15 cellular contexts compared by ENCODE assay signal in the genomic region with DNA sequence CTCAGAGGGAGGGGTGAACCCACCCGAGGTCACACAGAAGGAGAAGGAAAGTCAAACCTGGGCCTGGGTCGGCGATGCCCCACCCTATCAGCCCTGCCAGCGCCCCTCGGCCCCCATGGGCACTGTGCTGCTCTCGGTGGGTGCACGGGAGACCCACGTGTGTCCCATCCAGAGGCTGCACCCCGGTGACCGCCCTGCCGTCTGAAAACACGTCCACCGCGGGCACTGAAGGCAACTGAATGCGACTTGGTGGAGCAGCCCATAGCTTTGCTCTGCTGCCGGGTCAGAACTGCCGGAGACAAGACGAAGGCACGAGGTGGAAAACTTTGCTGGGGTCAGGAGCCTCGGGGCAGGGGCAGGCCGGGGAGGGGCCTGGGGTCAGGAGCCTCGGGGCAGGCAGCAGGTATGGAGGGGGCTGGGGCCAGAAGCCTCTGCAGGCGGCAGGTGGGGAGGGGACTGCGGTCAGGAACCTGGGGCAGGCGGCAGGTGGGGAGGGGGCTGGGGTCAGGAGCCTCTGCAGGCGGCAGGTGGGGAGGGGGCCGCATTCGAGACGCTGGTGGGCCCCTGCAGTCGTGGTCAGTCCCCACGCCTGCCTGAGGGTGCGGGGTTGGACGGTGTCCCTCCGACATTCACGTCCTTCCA. TPM values are rescaled to one million over a fixed set of nuclear protein-coding genes. Genes with fewer than 3 reads are reported as not detected.
DNase-seq lines count a peak whose midpoint lies in the region; ATAC-seq, FAIRE-seq and TF ChIP-seq lines count a peak whose summit lies in the region.
"Had no signal": no experiment of that assay in that cellular context is flagged by ENCODE, and none has a peak within 500 bp of the region (broad histone marks: within the 10 kb centered on the region; RNA-seq: fewer than 3 reads in every experiment).

No MANE protein-coding gene starts in this region.

- H3K9me3 Mint-ChIP-seq in progenitor cell of endocrine pancreas (ENCODE audit: low read depth), result no peaks in the 10 kb centered on the region
- H3K9me3 Mint-ChIP-seq: activated B cell treated with CpG ODN at 0.5 μM for 24 hours had no signal

- H3K27ac ChIP-seq in heart right ventricle (peak overlapping the region; percentile 90 to 100 (median 99)), right atrium auricular region (peak overlapping the region; percentile 96 to 99), uterus (peak overlapping the region; percentile 95 to 98), small intestine (ENCODE audit: low read depth in 1 of 2, low read length in 1 of 2) (peak overlapping the region in 1 of 2 donors; percentile 91)
- H3K27ac ChIP-seq: KMS-11 had no signal

- H3K4me3 ChIP-seq in heart right ventricle, result peak overlapping the region in 5 of 10 donors; percentile 38 to 52 (median 46)
- H3K4me3 ChIP-seq in right atrium auricular region, result peak overlapping the region in 1 of 2 donors; percentile 17
- H3K4me3 ChIP-seq in uterus, result peak overlapping the region; percentile 29 to 35
- no peak overlapping the region for H3K4me3 ChIP-seq in small intestine (ENCODE audit: low read depth in 1 of 2, low read length in 2 of 2)

- H3K27me3 Mint-ChIP-seq in progenitor cell of endocrine pancreas, result no peaks in the 10 kb centered on the region
- H3K27me3 Mint-ChIP-seq: activated B cell treated with CpG ODN at 0.5 μM for 24 hours had no signal

- H3K36me3 ChIP-seq in heart right ventricle (peaks cover 0 to 24% (median 0%) of the 10 kb centered on the region in 9 donors), right atrium auricular region (peaks cover 16% of the 10 kb centered on the region), uterus (no peaks in the 10 kb centered on the region), small intestine (ENCODE audit: control insufficient read depth in 2 of 2, insufficient read depth in 2 of 2, low read length in 2 of 2) (peaks cover 0 to 2% of the 10 kb centered on the region in 2 donors)

- peak overlapping the region; percentile 41 for H3K27ac Mint-ChIP-seq in progenitor cell of endocrine pancreas
- H3K27ac Mint-ChIP-seq: activated B cell treated with CpG ODN at 0.5 μM for 24 hours had no signal

- no peak overlapping the region for H3K4me3 Mint-ChIP-seq in progenitor cell of endocrine pancreas (ENCODE audit: low read depth)
- H3K4me3 Mint-ChIP-seq: activated B cell treated with CpG ODN at 0.5 μM for 24 hours had no signal

- H3K36me3 Mint-ChIP-seq in progenitor cell of endocrine pancreas (ENCODE audit: insufficient read depth), result peaks cover 4% of the 10 kb centered on the region

- intact Hi-C loops in heart right ventricle (cut with DNase I), result loop anchor here in 7 of 10 donors (2.0 to 10.0 kb wide), 4 partner anchors 29 to 535 kb away; a partner anchor contains a TSS
- intact Hi-C loops in Right ventricle myocardium inferior (cut with DNase I), result no loop called here
- intact Hi-C loops in uterus (cut with DNase I; ENCODE audit: low total_unique reads), result no loop called here

- TF ChIP-seq POLR2A in uterus (IDR thresholded peaks at IDR 0.05), result no peak

- peaks cover 2% of the 10 kb centered on the region for H3K4me1 Mint-ChIP-seq in progenitor cell of endocrine pancreas (ENCODE audit: low read depth)

- no peak for TF ChIP-seq CTCF in heart right ventricle (IDR thresholded peaks at IDR 0.05)
- TF ChIP-seq CTCF in right atrium auricular region (IDR thresholded peaks at IDR 0.05), result no peak
- TF ChIP-seq CTCF in progenitor cell of endocrine pancreas (IDR thresholded peaks at IDR 0.05; ENCODE audit: unreplicated experiment), result no peak
- TF ChIP-seq CTCF in uterus (IDR thresholded peaks at IDR 0.05), result no peak

- ATAC-seq in heart right ventricle, result no peak
- ATAC-seq in Right ventricle myocardium inferior, result no peak
- ATAC-seq: HCT116, SK-N-SH treated with all-trans-retinoic acid at 6 μM for 48 hours had no signal

- peaks cover 0 to 7% (median 0%) of the 10 kb centered on the region in 11 donors for H3K9me3 ChIP-seq in heart right ventricle
- H3K9me3 ChIP-seq in right atrium auricular region, result no peaks in the 10 kb centered on the region
- no peaks in the 10 kb centered on the region for H3K9me3 ChIP-seq in uterus
- no peaks in the 10 kb centered on the region for H3K9me3 ChIP-seq in small intestine (ENCODE audit: control insufficient read depth, low read depth)

- DNase-seq in heart right ventricle, result no peak
- DNase-seq in Right ventricle myocardium inferior (ENCODE audit: missing footprints), result no peak
- no peak for DNase-seq in right atrium auricular region (ENCODE audit: low spot score)
- no peak for DNase-seq in progenitor cell of endocrine pancreas (ENCODE audit: low spot score, unreplicated experiment)
- DNase-seq in uterus, result peak in 1 of 2 donors; percentile 48
- no peak for DNase-seq in small intestine
- no peak for DNase-seq in kidney tubule cell (ENCODE audit: low spot score)
- DNase-seq in effector CD8-positive, alpha-beta T cell (lab: John Stamatoyannopoulos, UW), result no peak
- DNase-seq: activated B cell treated with CpG ODN at 0.5 μM for 24 hours, NCI-H2081 had no signal

- no peak for FAIRE-seq in small intestine (lab: Jason Lieb, UNC)
- FAIRE-seq: bronchial epithelial cell had no signal

- 60 to 61% methylated on average over 34 to 35 of the region's 35 CpGs for WGBS in heart right ventricle, 2 donors
- WGBS in small intestine, 3 donors, result 76 to 82% (median 80%) methylated on average over 33 to 35 of the region's 35 CpGs

- peaks cover 0 to 10% (median 0%) of the 10 kb centered on the region in 7 donors for H3K27me3 ChIP-seq in heart right ventricle
- no peaks in the 10 kb centered on the region for H3K27me3 ChIP-seq in right atrium auricular region
- no peaks in the 10 kb centered on the region for H3K27me3 ChIP-seq in uterus
- no peaks in the 10 kb centered on the region for H3K27me3 ChIP-seq in small intestine (ENCODE audit: control insufficient read depth in 2 of 2, insufficient read depth in 2 of 2, low read length in 2 of 2)

- H3K4me1 ChIP-seq in heart right ventricle, result peaks cover 24 to 79% (median 60%) of the 10 kb centered on the region in 9 donors
- H3K4me1 ChIP-seq in right atrium auricular region, result peaks cover 0 to 83% of the 10 kb centered on the region in 2 donors
- H3K4me1 ChIP-seq in uterus, result peaks cover 13 to 38% of the 10 kb centered on the region in 2 donors
- H3K4me1 ChIP-seq in small intestine (ENCODE audit: control insufficient read depth in 2 of 2, insufficient read depth in 1 of 2, low read depth in 1 of 2, low read length in 1 of 2), result peaks cover 0 to 11% of the 10 kb centered on the region in 2 donors

RNA-seq across cellular contexts. Expression of a gene that starts 30.5 kb away (rescaled TPM):
- total RNA-seq in heart right ventricle, result 10 to 100 TPM; 28.2 to 46.6 (median 36.3) TPM
- 10 to 100 TPM; 18.3 to 18.9 TPM for polyA plus RNA-seq in heart right ventricle
- total RNA-seq in Right ventricle myocardium inferior, result 34.7 TPM
- total RNA-seq in right atrium auricular region, result 10 to 100 TPM; 31.3 to 45.8 TPM
- 49.7 and 51.7 TPM in 2 replicates for total RNA-seq in progenitor cell of endocrine pancreas
- total RNA-seq in uterus, result 10 to 100 TPM in 3 of 4 donors, 1 to 10 TPM in 1; 6.2 to 77.5 (median 33.2) TPM
- polyA plus RNA-seq in small intestine, result 10 to 100 TPM in 2 of 3 donors, 1 to 10 TPM in 1; 7.3 to 16.6 (median 10.5) TPM

RNA-seq across cellular contexts. Expression of a gene that starts 38.4 kb away (rescaled TPM):
- total RNA-seq in heart right ventricle (under 1 TPM in 3 of 10 donors, not detected in 7; 0.15 to 0.49 (median 0.34) TPM), Right ventricle myocardium inferior (0.62 TPM), right atrium auricular region (1 to 10 TPM in 1 of 2 donors, not detected in 1; 1.1 TPM), progenitor cell of endocrine pancreas (36.3 and 40.7 TPM in 2 replicates), uterus (1 to 10 TPM in 3 of 4 donors, under 1 TPM in 1; 0.37 to 7.4 (median 3.9) TPM)
- polyA plus RNA-seq in heart right ventricle (under 1 TPM in 1 of 2 donors, not detected in 1; 0.06 TPM), small intestine (100 to 1,000 TPM in 2 of 3 donors, 10 to 100 TPM in 1; 74.5 to 385 (median 285) TPM)
- polyA plus RNA-seq: AG04450 had no signal

RNA-seq across cellular contexts. Expression of a gene that starts 43.1 kb away (rescaled TPM):
- total RNA-seq in heart right ventricle (10 to 100 TPM in 9 of 10 donors, 1 to 10 TPM in 1; 9.7 to 15.8 (median 12.1) TPM), Right ventricle myocardium inferior (12.6 TPM), right atrium auricular region (10 to 100 TPM; 11.2 to 22.8 TPM), progenitor cell of endocrine pancreas (33.4 and 43.9 TPM in 2 replicates), uterus (10 to 100 TPM in 3 of 4 donors, 1 to 10 TPM in 1; 6.8 to 28.4 (median 20.7) TPM)
- polyA plus RNA-seq in heart right ventricle (10 to 100 TPM; 15.8 to 17.6 TPM), small intestine (10 to 100 TPM; 11.9 to 16.4 (median 13.0) TPM)

Comparison
In these comparisons a context has a peak if more than half of its experiments do, and no peak if none do; other contexts are left out.
1. intact Hi-C loops: an anchor here in heart right ventricle (2.0 to 10.0 kb wide); none called in Right ventricle myocardium inferior and uterus.
2. H3K4me3 ChIP-seq: peak in uterus (2 of 2); none in small intestine (0 of 2).